16 cellular contexts compared by ENCODE assay signal in genomic region chr1:155327981-155328380, GRCh38. TPM values are rescaled to one million over a fixed set of nuclear protein-coding genes. Genes with fewer than 3 reads are reported as not detected.
"Had no signal": no experiment of that assay in that cellular context is flagged by ENCODE, and none has a peak within 500 bp of the region (broad histone marks: within the 10 kb centered on the region; RNA-seq: fewer than 3 reads in every experiment).

No MANE protein-coding gene starts in this region.

- H3K27me3 ChIP-seq: esophagus squamous epithelium, ovary, sigmoid colon had no signal

- H3K9me3 Mint-ChIP-seq: activated naive CD4-positive, alpha-beta T cell treated with anti-CD3 and anti-CD28 coated beads, Interleukin-2, amount 50 U/mL, for 72 hours; immature natural killer cell; natural killer cell treated with Interleukin-12 subunit alpha and Interleukin-12 subunit beta and Interleukin-15 and Interleukin-18, amount 100 ng/mL, for 72 hours had no signal

- H3K27me3 Mint-ChIP-seq: natural killer cell treated with Interleukin-12 subunit alpha and Interleukin-12 subunit beta and Interleukin-15 and Interleukin-18, amount 100 ng/mL, for 72 hours had no signal

- H3K27ac ChIP-seq: esophagus squamous epithelium, ovary had no signal

- H3K4me3 Mint-ChIP-seq: immature natural killer cell; natural killer cell treated with Interleukin-12 subunit alpha and Interleukin-12 subunit beta and Interleukin-15 and Interleukin-18, amount 100 ng/mL, for 72 hours had no signal

- H3K36me3 ChIP-seq: ovary had no signal

- H3K9me3 ChIP-seq: esophagus squamous epithelium, ovary, sigmoid colon had no signal

- H3K4me3 ChIP-seq: esophagus squamous epithelium, ovary, sigmoid colon had no signal

- ATAC-seq: activated naive CD4-positive, alpha-beta T cell treated with anti-CD3 and anti-CD28 coated beads, Interleukin-2, amount 50 U/mL, for 72 hours; left cardiac atrium; natural killer cell treated with Interleukin-12 subunit alpha and Interleukin-12 subunit beta and Interleukin-15 and Interleukin-18, amount 100 ng/mL, for 72 hours; stimulated activated naive CD8-positive, alpha-beta T cell treated with anti-CD3 and anti-CD28 coated beads, Interleukin-15, Interleukin-2, amounts not matched to agents 100 U/mL and 50 U/mL, for 24 hours had no signal

- DNase-seq: activated CD4-positive, alpha-beta T cell treated with anti-CD3 and anti-CD28 coated beads, Interleukin-2, amount 50 U/mL, for 48 hours; activated CD4-positive, CD25-positive, alpha-beta regulatory T cell; esophagus squamous epithelium; foreskin fibroblast; immature natural killer cell; left cardiac atrium; ovary; sigmoid colon; stimulated activated CD4-positive, alpha-beta T cell treated with anti-CD3 and anti-CD28 coated beads, Interleukin-2, amount 100 ng/mL, for 24 hours; stimulated activated naive CD8-positive, alpha-beta T cell treated with anti-CD3 and anti-CD28 coated beads, Interleukin-15, Interleukin-2, amounts not matched to agents 100 U/mL and 50 U/mL, for 24 hours had no signal

- H3K27ac Mint-ChIP-seq: natural killer cell treated with Interleukin-12 subunit alpha and Interleukin-12 subunit beta and Interleukin-15 and Interleukin-18, amount 100 ng/mL, for 72 hours had no signal

RNA-seq across cellular contexts. Expression of gene PKLR, which starts 26.7 kb away (rescaled TPM):
- total RNA-seq: bronchial epithelial cell; left cardiac atrium; lung microvascular endothelial cell; natural killer cell treated with Interleukin-12 subunit alpha and Interleukin-12 subunit beta and Interleukin-15 and Interleukin-18, amount 100 ng/mL, for 72 hours; sigmoid colon; T-helper 2 cell treated with Interferon-gamma antibody and Interleukin-4, amounts not matched to agents 100 ng/mL and 5 ng/mL, for 36 hours; ureter had no signal
- polyA plus RNA-seq: immature natural killer cell, ovary had no signal
